ENCODE assay signal across 10 cellular contexts in the genomic region with DNA sequence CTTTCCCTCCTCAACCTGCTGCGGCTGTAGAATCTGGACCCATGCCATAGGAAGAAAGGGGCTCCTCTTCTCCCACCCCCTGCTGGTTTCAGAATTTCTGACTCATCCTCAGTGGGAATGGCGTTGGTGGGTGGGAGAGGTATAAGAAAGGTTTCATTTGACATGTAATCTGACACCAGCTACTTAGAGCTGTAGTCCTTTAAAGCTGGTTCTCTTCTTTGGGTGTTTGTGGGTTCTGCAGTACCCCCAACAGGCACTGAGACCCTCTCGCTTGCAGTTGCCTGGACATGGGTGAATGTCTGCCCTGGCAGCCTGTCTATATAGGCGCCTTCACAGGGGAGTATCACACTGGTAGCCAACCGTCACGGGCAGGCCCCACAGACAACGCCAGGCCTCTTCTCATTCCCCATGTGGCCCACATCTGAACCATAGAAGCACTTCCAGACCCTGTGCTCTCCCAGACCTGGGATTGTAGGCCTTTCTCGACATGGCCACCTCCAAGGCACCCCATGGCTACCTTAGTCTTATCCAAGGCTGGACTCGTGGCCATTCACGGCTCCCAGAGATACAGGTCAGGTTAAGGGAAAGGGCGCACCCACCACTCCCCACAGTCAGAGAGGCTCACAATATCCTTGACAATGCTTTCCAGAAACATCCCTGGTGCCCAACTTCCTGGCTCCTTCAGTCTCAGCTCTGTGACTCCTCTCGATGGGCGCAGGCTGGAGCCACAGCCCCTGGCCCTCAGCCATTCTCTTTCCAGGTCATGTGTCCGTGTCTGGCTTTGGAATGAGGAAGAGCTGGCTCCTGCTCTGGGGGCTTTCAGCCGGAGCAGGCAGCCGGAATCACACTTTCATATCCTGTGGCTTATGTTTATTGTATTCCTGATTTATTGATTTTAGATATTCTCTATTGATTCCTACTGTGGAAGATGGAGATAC. TPM values are rescaled to one million over a fixed set of nuclear protein-coding genes. Genes with fewer than 3 reads are reported as not detected.
DNase-seq lines count a peak whose midpoint lies in the region; ATAC-seq and TF ChIP-seq lines count a peak whose summit lies in the region.
"Had no signal": no experiment of that assay in that cellular context is flagged by ENCODE, and none has a peak within 500 bp of the region (broad histone marks: within the 10 kb centered on the region; RNA-seq: fewer than 3 reads in every experiment).

No MANE protein-coding gene starts in this region.

- peak overlapping the region in 9 of 10 donors; percentile 37 to 83 (median 73) for H3K4me3 Mint-ChIP-seq in naive thymus-derived CD4-positive, alpha-beta T cell
- H3K4me3 Mint-ChIP-seq: naive B cell had no signal

- H3K4me1 Mint-ChIP-seq in naive thymus-derived CD4-positive, alpha-beta T cell, result peaks cover 39 to 84% (median 71%) of the 10 kb centered on the region in 7 donors

- H3K4me1 ChIP-seq in naive thymus-derived CD4-positive, alpha-beta T cell (ENCODE audit: control insufficient read depth in 2 of 2, insufficient read depth in 2 of 2, low read length in 2 of 2), result peaks cover 3 to 44% of the 10 kb centered on the region in 2 donors

- intact Hi-C loops in naive thymus-derived CD4-positive, alpha-beta T cell (cut with micrococcal nuclease), result loop anchor here (1.0 to 2.0 kb wide), 2 partner anchors 10 to 17 kb away; partner anchors contain the start of gene ZNF862 (in 1 of the 2)

- H3K36me3 Mint-ChIP-seq in naive thymus-derived CD4-positive, alpha-beta T cell, result peaks cover 10 to 45% (median 21%) of the 10 kb centered on the region in 5 donors

- DNase-seq in Daoy (ENCODE audit: low read depth) (peak; percentile 95), M059J (ENCODE audit: low read depth) (peak; percentile 83), brain microvascular endothelial cell (peak; percentile 84)
- DNase-seq in naive thymus-derived CD4-positive, alpha-beta T cell, result no peak
- DNase-seq in stimulated activated naive CD4-positive, alpha-beta T cell (lab: John Stamatoyannopoulos, UW), result no peak
- DNase-seq: naive B cell had no signal

- H3K36me3 ChIP-seq in brain microvascular endothelial cell (replicated peaks), result no peaks in the 10 kb centered on the region
- peaks cover 0 to 27% (median 6%) of the 10 kb centered on the region in 3 experiments for H3K36me3 ChIP-seq in naive thymus-derived CD4-positive, alpha-beta T cell (ENCODE audit: control insufficient read depth in 2 of 3, insufficient read depth in 3 of 3, low read length in 3 of 3)

- ATAC-seq in naive thymus-derived CD4-positive, alpha-beta T cell, result no peak
- ATAC-seq in HG02973 (IDR thresholded peaks at IDR 0.05; ENCODE audit: unreplicated experiment) (no peak), GM21723 (IDR thresholded peaks at IDR 0.05; ENCODE audit: unreplicated experiment) (no peak), HG03108 (IDR thresholded peaks at IDR 0.05; ENCODE audit: unreplicated experiment) (no peak)

- no peaks in the 10 kb centered on the region for H3K9me3 Mint-ChIP-seq in naive thymus-derived CD4-positive, alpha-beta T cell
- H3K9me3 Mint-ChIP-seq: central memory CD8-positive, alpha-beta T cell; naive B cell had no signal

- no peaks in the 10 kb centered on the region for H3K9me3 ChIP-seq in naive thymus-derived CD4-positive, alpha-beta T cell (ENCODE audit: control insufficient read depth in 2 of 3, low read length in 3 of 3)

- in situ Hi-C loops in brain microvascular endothelial cell (cut with HindIII; ENCODE audit: low pct_ligation_motif_present, low sequenced_read_pairs), result no loop called here

- H3K27ac Mint-ChIP-seq in naive thymus-derived CD4-positive, alpha-beta T cell, result peak overlapping the region in 8 of 9 donors; percentile 66 to 93 (median 88)
- H3K27ac Mint-ChIP-seq: naive B cell had no signal

- TF ChIP-seq CTCF in brain microvascular endothelial cell (IDR thresholded peaks at IDR 0.05; ENCODE audit: low read depth, low read length, missing control alignments), result peak; percentile 25

- CTCF ChIA-PET in naive thymus-derived CD4-positive, alpha-beta T cell (lab: Charles Lee), result interaction anchor here (1.3 to 1.7 kb wide), 2 partner anchors 12 to 14 kb away, joined by 3 to 4 read pairs; no protein-coding TSS in a partner anchor

- POLR2A ChIA-PET in naive thymus-derived CD4-positive, alpha-beta T cell (lab: Charles Lee), result interaction anchor here (2.6 to 3.9 kb wide), 3 partner anchors 10 to 14 kb away, joined by 18 to 36 read pairs (median 27); no protein-coding TSS in a partner anchor

- no peak overlapping the region for H3K4me3 ChIP-seq in brain microvascular endothelial cell (ENCODE audit: low read depth, low read length)
- H3K4me3 ChIP-seq in naive thymus-derived CD4-positive, alpha-beta T cell (ENCODE audit: low read length), result no peak overlapping the region

- no peaks in the 10 kb centered on the region for H3K27me3 Mint-ChIP-seq in naive thymus-derived CD4-positive, alpha-beta T cell
- H3K27me3 Mint-ChIP-seq: central memory CD8-positive, alpha-beta T cell; naive B cell had no signal

- no peaks in the 10 kb centered on the region for H3K27me3 ChIP-seq in brain microvascular endothelial cell (replicated peaks)
- H3K27me3 ChIP-seq in naive thymus-derived CD4-positive, alpha-beta T cell (ENCODE audit: control insufficient read depth in 2 of 2, insufficient read depth in 2 of 2, low read length in 2 of 2), result no peaks in the 10 kb centered on the region

- H3K27ac ChIP-seq in brain microvascular endothelial cell, result peak overlapping the region; percentile 9
- H3K27ac ChIP-seq in naive thymus-derived CD4-positive, alpha-beta T cell (ENCODE audit: low read depth, low read length), result no peak overlapping the region

RNA-seq across cellular contexts. Expression of gene ZNF862, which starts 17.5 kb away (rescaled TPM):
- total RNA-seq in Daoy (2014; rRNA removed; shearing (Covaris generic)), result 2.9 and 3.0 TPM in 2 replicates
- total RNA-seq in M059J (2014; rRNA removed; shearing (Covaris generic)), result 5.0 and 6.4 TPM in 2 replicates
- total RNA-seq in naive thymus-derived CD4-positive, alpha-beta T cell, result 100 to 1,000 TPM in 2 of 5 experiments, 10 to 100 TPM in 3; 36.9 to 112 (median 41.8) TPM
- 10 to 100 TPM in 1 of 2 donors, 1 to 10 TPM in 1; 9.1 to 11.7 TPM for polyA plus RNA-seq in naive thymus-derived CD4-positive, alpha-beta T cell

RNA-seq across cellular contexts. Expression of gene ATP6V0E2, which starts 18.1 kb away (rescaled TPM):
- total RNA-seq in Daoy (2014; rRNA removed; shearing (Covaris generic)), result 61.0 and 103 TPM in 2 replicates
- 76.4 and 76.6 TPM in 2 replicates for total RNA-seq in M059J (2014; rRNA removed; shearing (Covaris generic))
- total RNA-seq in naive thymus-derived CD4-positive, alpha-beta T cell, result 10 to 100 TPM; 32.7 to 84.0 (median 55.4) TPM
- 100 to 1,000 TPM; 199 to 240 TPM for polyA plus RNA-seq in naive thymus-derived CD4-positive, alpha-beta T cell

Comparison
In these comparisons a context has a peak if more than half of its experiments do, and no peak if none do; other contexts are left out.
1. DNase-seq: peak in Daoy (single experiment), M059J (single experiment) and brain microvascular endothelial cell (single experiment); none in naive thymus-derived CD4-positive, alpha-beta T cell (0 of 9) and stimulated activated naive CD4-positive, alpha-beta T cell (0 of 6).